23 cellular contexts compared by ENCODE assay signal in the genomic region with DNA sequence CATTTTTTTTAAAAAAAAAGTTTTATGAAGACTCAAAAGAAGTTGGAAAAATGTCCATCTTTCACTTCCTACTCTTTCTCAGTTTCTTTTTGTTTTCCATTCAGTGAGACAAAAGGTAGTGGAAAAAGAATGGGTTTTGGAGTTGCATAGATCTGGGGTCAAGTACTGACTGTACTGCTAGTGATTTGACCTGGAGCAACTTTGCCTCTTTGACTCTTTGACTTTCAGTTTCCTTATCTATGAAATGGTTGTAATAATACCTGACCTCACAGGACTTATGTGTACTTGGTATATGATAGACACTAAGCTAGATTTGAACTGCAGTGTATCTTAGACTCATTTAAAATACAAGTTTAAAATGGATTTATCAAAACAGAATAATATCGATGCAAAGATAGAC. TPM values are rescaled to one million over a fixed set of nuclear protein-coding genes. Genes with fewer than 3 reads are reported as not detected.
DNase-seq lines count a peak whose midpoint lies in the region; ATAC-seq and TF ChIP-seq lines count a peak whose summit lies in the region.
"Had no signal": no experiment of that assay in that cellular context is flagged by ENCODE, and none has a peak within 500 bp of the region (broad histone marks: within the 10 kb centered on the region; RNA-seq: fewer than 3 reads in every experiment).

No MANE protein-coding gene starts in this region.

- no peak overlapping the region for H3K27ac ChIP-seq in MM.1S (ENCODE audit: low read length)
- peak overlapping the region in 3 of 5 donors; percentile 57 to 76 (median 68) for H3K27ac ChIP-seq in stomach
- no peak overlapping the region for H3K27ac ChIP-seq in A673 (ENCODE audit: low read depth, low read length, poor library complexity, severe bottlenecking)
- H3K27ac ChIP-seq: SJCRH30 had no signal

- TF ChIP-seq EP300 in stomach (IDR thresholded peaks at IDR 0.05), result no peak

- H3K9me2 ChIP-seq in MM.1S (replicated peaks; ENCODE audit: insufficient read depth, low read length), result no peaks in the 10 kb centered on the region

- ATAC-seq in GM19395 (IDR thresholded peaks at IDR 0.05; ENCODE audit: unreplicated experiment), result peak; percentile 71
- no peak for ATAC-seq in activated T-cell treated with anti-CD3 and anti-CD28 coated beads, Interleukin-2, amount 50 U/mL, for 4 hours
- ATAC-seq in omental fat pad (ENCODE audit: low FRiP score), result no peak
- ATAC-seq: activated CD4-positive, alpha-beta T cell treated with anti-CD3 and anti-CD28 coated beads for 36 hours; sciatic nerve had no signal

- intact Hi-C loops in stomach (cut with DNase I; ENCODE audit: low total_unique reads) (no loop called here), A673 (cut with micrococcal nuclease; ENCODE audit: unreplicated experiment) (loop anchor here (10.0 kb wide), 1 partner anchor 676 kb away; no protein-coding TSS in a partner anchor)

- H3K9me3 ChIP-seq in MM.1S (replicated peaks; ENCODE audit: insufficient read depth, low read length), result no peaks in the 10 kb centered on the region
- H3K9me3 ChIP-seq in stomach, result no peaks in the 10 kb centered on the region
- no peaks in the 10 kb centered on the region for H3K9me3 ChIP-seq in A673 (ENCODE audit: low read depth, low read length, poor library complexity, severe bottlenecking)
- H3K9me3 ChIP-seq: BLaER1 treated with 17β-estradiol and CSF1 and Interleukin-3, amounts not matched to agents 10 nM and 100 nM; esophagus squamous epithelium; HAP-1; SJCRH30; tibial nerve had no signal

- no peak overlapping the region for H3K4me2 ChIP-seq in MM.1S (ENCODE audit: low read depth, low read length)

- H3K27me3 ChIP-seq in MM.1S (replicated peaks; ENCODE audit: insufficient read depth, low read length) (no peaks in the 10 kb centered on the region), stomach (no peaks in the 10 kb centered on the region), A673 (replicated peaks; ENCODE audit: insufficient read depth, low read depth, low read length, poor library complexity) (no peaks in the 10 kb centered on the region)
- H3K27me3 ChIP-seq: BLaER1 treated with 17β-estradiol and CSF1 and Interleukin-3, amounts not matched to agents 10 nM and 100 nM; brain microvascular endothelial cell; SJCRH30; tibial nerve had no signal

- H3K4me1 ChIP-seq in MM.1S (ENCODE audit: low read length) (no peaks in the 10 kb centered on the region), stomach (peaks cover 0 to 51% (median 38%) of the 10 kb centered on the region in 4 donors), A673 (ENCODE audit: insufficient read depth, low read length, poor library complexity, severe bottlenecking) (peaks cover 60% of the 10 kb centered on the region)
- H3K4me1 ChIP-seq: HAP-1, SJCRH30 had no signal

- H4K20me1 ChIP-seq in MM.1S (ENCODE audit: insufficient read depth, low read length), result no peaks in the 10 kb centered on the region
- H4K20me1 ChIP-seq: BLaER1 treated with 17β-estradiol and CSF1 and Interleukin-3, amounts not matched to agents 10 nM and 100 nM had no signal

- no peaks in the 10 kb centered on the region for H3K27me3 Mint-ChIP-seq in HFFc6 (ENCODE audit: insufficient read depth)
- peaks cover 6% of the 10 kb centered on the region for H3K27me3 Mint-ChIP-seq in activated T-cell treated with anti-CD3 and anti-CD28 coated beads, Interleukin-2, amount 50 U/mL, for 4 hours (ENCODE audit: low read depth)

- DNase-seq in HFFc6 (no peak), MM.1S (peak; percentile 19), stomach (no peak), A673 (ENCODE audit: low spot score) (no peak), omental fat pad (ENCODE audit: low spot score) (no peak), NCI-H774 (lab: John Stamatoyannopoulos, UW) (no peak)
- no peak for DNase-seq in activated T-cell treated with anti-CD3 and anti-CD28 coated beads, Interleukin-2, amount 50 U/mL, for 4 hours
- DNase-seq: activated CD4-positive, alpha-beta T cell treated with anti-CD3 and anti-CD28 coated beads for 36 hours; brain microvascular endothelial cell; esophagus squamous epithelium; head of caudate nucleus; NCI-H1694 treated with DMSO at 0.1 percent for 48 hours; NCI-H524; SJCRH30; stimulated activated CD4-positive, alpha-beta T cell treated with anti-CD3 and anti-CD28 coated beads, Interleukin-4, amount 100 ng/mL, for 4 hours; T1000 had no signal

- H3K4me3 Mint-ChIP-seq in HFFc6, result peak overlapping the region; percentile 19; the same call in 1 of the 2 replicates
- no peak overlapping the region for H3K4me3 Mint-ChIP-seq in activated T-cell treated with anti-CD3 and anti-CD28 coated beads, Interleukin-2, amount 50 U/mL, for 4 hours
- H3K4me3 Mint-ChIP-seq: activated CD4-positive, alpha-beta T cell treated with anti-CD3 and anti-CD28 coated beads for 36 hours; activated naive CD4-positive, alpha-beta T cell treated with anti-CD3 and anti-CD28 coated beads, Interleukin-2, amount 50 U/mL, for 24 hours had no signal

- CTCF ChIA-PET in A673 (lab: Charles Lee), result no interaction called here

- POLR2A ChIA-PET in A673 (lab: Charles Lee; ENCODE audit: low non-redundant PET), result no interaction called here

- WGBS in stomach, 5 donors, result 47 to 80% (median 75%) methylated on average over 1 of the region's 1 CpG

- H2AFZ ChIP-seq in MM.1S (ENCODE audit: low read length), result no peak overlapping the region

- H3K4me3 ChIP-seq in MM.1S (ENCODE audit: low read length) (no peak overlapping the region), stomach (no peak overlapping the region), A673 (ENCODE audit: low read depth, low read length, poor library complexity, severe bottlenecking) (no peak overlapping the region)
- H3K4me3 ChIP-seq: BLaER1 treated with 17β-estradiol and CSF1 and Interleukin-3, amounts not matched to agents 10 nM and 100 nM; esophagus squamous epithelium; HAP-1; SJCRH30; tibial nerve had no signal

- H3K4me1 Mint-ChIP-seq in HFFc6 (ENCODE audit: low read depth), result peaks cover 87% of the 10 kb centered on the region
- peaks cover 1% of the 10 kb centered on the region for H3K4me1 Mint-ChIP-seq in activated T-cell treated with anti-CD3 and anti-CD28 coated beads, Interleukin-2, amount 50 U/mL, for 4 hours (ENCODE audit: low read depth)
- H3K4me1 Mint-ChIP-seq: activated CD4-positive, alpha-beta T cell treated with anti-CD3 and anti-CD28 coated beads for 36 hours; activated naive CD4-positive, alpha-beta T cell treated with anti-CD3 and anti-CD28 coated beads, Interleukin-2, amount 50 U/mL, for 24 hours had no signal

- no peaks in the 10 kb centered on the region for H3K9me3 Mint-ChIP-seq in HFFc6
- no peaks in the 10 kb centered on the region for H3K9me3 Mint-ChIP-seq in activated T-cell treated with anti-CD3 and anti-CD28 coated beads, Interleukin-2, amount 50 U/mL, for 4 hours
- H3K9me3 Mint-ChIP-seq: activated naive CD4-positive, alpha-beta T cell treated with anti-CD3 and anti-CD28 coated beads, Interleukin-2, amount 50 U/mL, for 24 hours had no signal

- peak overlapping the region; percentile 96 for H3K27ac Mint-ChIP-seq in HFFc6
- H3K27ac Mint-ChIP-seq: activated CD4-positive, alpha-beta T cell treated with anti-CD3 and anti-CD28 coated beads for 36 hours; activated naive CD4-positive, alpha-beta T cell treated with anti-CD3 and anti-CD28 coated beads, Interleukin-2, amount 50 U/mL, for 24 hours had no signal

- H3K36me3 ChIP-seq in MM.1S (replicated peaks; ENCODE audit: insufficient read depth, low read length) (no peaks in the 10 kb centered on the region), stomach (no peaks in the 10 kb centered on the region), A673 (ENCODE audit: insufficient read depth, low read length, poor library complexity, severe bottlenecking) (peaks cover 5% of the 10 kb centered on the region)
- H3K36me3 ChIP-seq: BLaER1 treated with 17β-estradiol and CSF1 and Interleukin-3, amounts not matched to agents 10 nM and 100 nM; brain microvascular endothelial cell; esophagus squamous epithelium; HAP-1; SJCRH30; tibial nerve had no signal

- TF ChIP-seq CTCF in HFFc6 (IDR thresholded peaks at IDR 0.05) (no peak), MM.1S (IDR thresholded peaks at IDR 0.05; ENCODE audit: low read length) (no peak), stomach (IDR thresholded peaks at IDR 0.05) (no peak), A673 (conservative IDR thresholded peaks at IDR 0.05; ENCODE audit: low read depth, low read length) (no peak), omental fat pad (IDR thresholded peaks at IDR 0.05) (no peak)

- peaks cover 2% of the 10 kb centered on the region for H3K36me3 Mint-ChIP-seq in HFFc6 (ENCODE audit: low read depth)
- no peaks in the 10 kb centered on the region for H3K36me3 Mint-ChIP-seq in activated T-cell treated with anti-CD3 and anti-CD28 coated beads, Interleukin-2, amount 50 U/mL, for 4 hours (ENCODE audit: insufficient read depth)
- H3K36me3 Mint-ChIP-seq: activated naive CD4-positive, alpha-beta T cell treated with anti-CD3 and anti-CD28 coated beads, Interleukin-2, amount 50 U/mL, for 24 hours had no signal

- H3K79me2 ChIP-seq in MM.1S (ENCODE audit: low read length), result no peaks in the 10 kb centered on the region

- no peaks in the 10 kb centered on the region for H3F3A ChIP-seq in MM.1S (ENCODE audit: insufficient read depth, low read length)

- no peak for TF ChIP-seq POLR2A in stomach (IDR thresholded peaks at IDR 0.05)

- no peak overlapping the region for H3K9ac ChIP-seq in MM.1S (ENCODE audit: low read length)
- H3K9ac ChIP-seq: BLaER1 treated with 17β-estradiol and CSF1 and Interleukin-3, amounts not matched to agents 10 nM and 100 nM had no signal

- BruUV-seq in A673 (replicated peaks; lab: Mats Ljungman, UMichigan), result no TSS peak

RNA-seq across cellular contexts. Expression of a gene that starts 3.5 kb away (rescaled TPM):
- total RNA-seq in HFFc6 (2021; fragmentation: NEBNext Ultra II Directional; extraction: Animal tissue kit (Norgen Biotek cat#: 25700)), result 10 to 100 TPM in 1 of 6 experiments, 1 to 10 TPM in 5; 4.6 to 10.5 (median 5.0) TPM
- total RNA-seq in stomach (10 to 100 TPM in 1 of 5 donors, 1 to 10 TPM in 2, under 1 TPM in 1, not detected in 1; 0.58 to 16.3 (median 6.0) TPM), A673 (2021) (68.0 and 82.5 TPM in 2 replicates), omental fat pad (10 to 100 TPM in 2 of 4 donors, 1 to 10 TPM in 2; 1.9 to 16.6 (median 10.3) TPM)
- 1 to 10 TPM; 2.5 to 2.9 (median 2.7) TPM for polyA plus RNA-seq in stomach
- not detected for total RNA-seq in activated T-cell treated with anti-CD3 and anti-CD28 coated beads, Interleukin-2, amount 50 U/mL, for 4 hours
- total RNA-seq: activated CD4-positive, alpha-beta T cell treated with anti-CD3 and anti-CD28 coated beads for 36 hours; HT1080 had no signal

Comparison
In these comparisons a context has a peak if more than half of its experiments do, and no peak if none do; other contexts are left out.
1. H3K27ac ChIP-seq: peak in stomach (3 of 5); none in MM.1S (single experiment) and A673 (single experiment).